Comparison of ENCODE assay signal across 22 cellular contexts in the genomic region with DNA sequence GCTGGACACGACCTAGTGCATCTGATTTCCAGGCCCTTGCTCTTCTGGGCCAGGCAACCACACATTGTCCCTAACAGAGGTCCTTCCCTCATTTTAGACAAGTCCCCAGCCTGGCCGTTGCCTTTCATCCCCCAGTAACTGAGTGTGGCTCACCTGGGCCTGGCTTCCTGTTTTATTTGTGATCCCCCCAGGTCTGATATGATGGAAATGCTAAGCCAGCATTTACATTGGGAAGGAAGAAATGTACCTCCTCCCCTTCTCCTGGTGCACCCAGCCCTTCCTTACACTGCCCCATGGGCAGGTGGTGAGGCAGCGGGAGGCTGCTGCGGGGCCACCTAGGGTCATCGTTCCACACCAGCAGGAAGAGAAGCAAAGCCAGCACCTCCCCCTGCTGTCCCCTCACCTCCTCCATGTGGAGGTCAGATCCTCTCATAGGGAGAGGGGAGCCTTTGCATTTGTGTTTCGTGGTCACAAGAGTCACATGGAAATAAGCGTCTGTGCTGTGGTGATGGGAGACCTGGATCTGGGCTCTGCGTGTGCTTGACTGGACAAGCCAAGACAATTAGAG.
DNase-seq lines count a peak whose midpoint lies in the region; FAIRE-seq and TF ChIP-seq lines count a peak whose summit lies in the region.
"Had no signal": no experiment of that assay in that cellular context is flagged by ENCODE, and none has a peak within 500 bp of the region (broad histone marks: within the 10 kb centered on the region; RNA-seq: fewer than 3 reads in every experiment).

No MANE protein-coding gene starts in this region.

- FAIRE-seq in urothelium cell line (lab: Jason Lieb, UNC) = no peak

- H3K4me3 ChIP-seq in WERI-Rb-1 (ENCODE audit: low read depth, low read length) (no peak overlapping the region), coronary artery (no peak overlapping the region)
- H3K4me3 ChIP-seq: GM23248 had no signal

- H3K9me3 ChIP-seq in WERI-Rb-1 (ENCODE audit: severe bottlenecking) = peaks cover 8% of the 10 kb centered on the region

- H3K27me3 ChIP-seq in WERI-Rb-1 (ENCODE audit: insufficient read depth, low read depth, severe bottlenecking) = no peaks in the 10 kb centered on the region

- peaks cover 8% of the 10 kb centered on the region for H3K4me1 Mint-ChIP-seq in nephron progenitor cell

- TF ChIP-seq CTCF in WERI-Rb-1 (IDR thresholded peaks at IDR 0.05; ENCODE audit: low read depth, low read length) (0 out of 2 replicates have a peak, but pooled peaks have one; percentile 35), coronary artery (IDR thresholded peaks at IDR 0.05) (no peak), nephron progenitor cell (IDR thresholded peaks at IDR 0.05) (no peak)

- DNase-seq in WERI-Rb-1 (peak; percentile 70), coronary artery (ENCODE audit: low spot score) (peak; percentile 24), nephron progenitor cell (no peak), urothelium cell line (ENCODE audit: low spot score) (no peak), LoVo (ENCODE audit: low spot score) (no peak), NCI-H345 treated with DMSO at 0.1 percent for 48 hours (lab: John Stamatoyannopoulos, UW; ENCODE audit: unreplicated experiment) (no peak)
- DNase-seq in stimulated activated CD8-positive, alpha-beta memory T cell treated with anti-CD3 and anti-CD28 coated beads, Interleukin-4, amount 100 ng/mL, for 48 hours = peak; percentile 7
- DNase-seq: DMS153, DND-41, GM23248, H9, NCI-H1048, NCI-H1417, NCI-H1694, NCI-H2081, NCI-H2227 treated with DMSO at 0.1 percent for 48 hours, NCI-H510A, NCI-H69, RPMI8226, SHP77 had no signal

- peaks cover 63% of the 10 kb centered on the region for H3K9me3 Mint-ChIP-seq in nephron progenitor cell

- peaks cover 9% of the 10 kb centered on the region for H3K36me3 Mint-ChIP-seq in nephron progenitor cell (ENCODE audit: low read depth)

- peak overlapping the region; percentile 40 for H3K27ac Mint-ChIP-seq in nephron progenitor cell
- H3K27ac Mint-ChIP-seq: IgD-negative memory B cell had no signal

- peaks cover 19% of the 10 kb centered on the region for H3K27me3 Mint-ChIP-seq in nephron progenitor cell (ENCODE audit: low read depth, poor library complexity)

- no peaks in the 10 kb centered on the region for H3K36me3 ChIP-seq in WERI-Rb-1

- H3K4me3 Mint-ChIP-seq in nephron progenitor cell = no peak overlapping the region
- H3K4me3 Mint-ChIP-seq: H9 had no signal

- H3K27ac ChIP-seq in WERI-Rb-1 = peak overlapping the region; percentile 67
- no peak overlapping the region for H3K27ac ChIP-seq in coronary artery
- H3K27ac ChIP-seq: GM23248, KMS-11 had no signal

Comparison
In these comparisons a context has a peak if more than half of its experiments do, and no peak if none do; other contexts are left out.
1. DNase-seq: peak in WERI-Rb-1 (single experiment), coronary artery (single experiment) and stimulated activated CD8-positive, alpha-beta memory T cell treated with anti-CD3 and anti-CD28 coated beads, Interleukin-4, amount 100 ng/mL, for 48 hours (single experiment); none in nephron progenitor cell (single experiment), urothelium cell line (single experiment), LoVo (single experiment) and NCI-H345 treated with DMSO at 0.1 percent for 48 hours (single experiment).